8 cellular contexts compared by ENCODE assay signal in genomic region chr1:205318231-205318991, GRCh38. TPM values are rescaled to one million over a fixed set of nuclear protein-coding genes. Genes with fewer than 3 reads are reported as not detected.
DNase-seq lines count a peak whose midpoint lies in the region; ATAC-seq and TF ChIP-seq lines count a peak whose summit lies in the region.

No MANE protein-coding gene starts in this region.

- ATAC-seq in effector memory CD8-positive, alpha-beta T cell (replicated peaks): no peak
- ATAC-seq in GM19395 (IDR thresholded peaks at IDR 0.05; ENCODE audit: unreplicated experiment) (no peak), GM21723 (IDR thresholded peaks at IDR 0.05; ENCODE audit: unreplicated experiment) (no peak)

- H3K9ac ChIP-seq in parathyroid adenoma: no peak overlapping the region

- H3K79me2 ChIP-seq in parathyroid adenoma: peaks cover 2% of the 10 kb centered on the region

- H3K27me3 Mint-ChIP-seq in effector memory CD8-positive, alpha-beta T cell: no peaks in the 10 kb centered on the region

- H3K9me3 Mint-ChIP-seq in effector memory CD8-positive, alpha-beta T cell: no peaks in the 10 kb centered on the region

- H3K4me3 Mint-ChIP-seq in effector memory CD8-positive, alpha-beta T cell: peak overlapping the region; percentile 98 to 99

- H3K27ac ChIP-seq in parathyroid adenoma: peak overlapping the region; percentile 11

- H3K36me3 ChIP-seq in H7 (replicated peaks; ENCODE audit: control insufficient read depth, insufficient read depth, low read length) (no peaks in the 10 kb centered on the region; the same call in 1 of the 2 replicates), parathyroid adenoma (ENCODE audit: control insufficient read depth, insufficient read depth, low read length) (no peaks in the 10 kb centered on the region)

- peak overlapping the region; percentile 38 to 60 for H3K27ac Mint-ChIP-seq in effector memory CD8-positive, alpha-beta T cell

- no peak overlapping the region for H3K4me3 ChIP-seq in H7 (ENCODE audit: insufficient read depth, low read depth, low read length)
- no peak overlapping the region for H3K4me3 ChIP-seq in parathyroid adenoma (ENCODE audit: low read depth, low read length)

- H3K27me3 ChIP-seq in H7 (ENCODE audit: control insufficient read depth, insufficient read depth, low read length): peaks cover 6% of the 10 kb centered on the region; the same call in 1 of the 2 replicates
- no peaks in the 10 kb centered on the region for H3K27me3 ChIP-seq in parathyroid adenoma (ENCODE audit: control insufficient read depth, insufficient read depth, low read length)

- peaks cover 20% of the 10 kb centered on the region for H3K4me1 ChIP-seq in parathyroid adenoma

- DNase-seq in H7 (peak; percentile 73), NCI-H526 treated with DMSO at 0.1 percent for 48 hours (lab: John Stamatoyannopoulos, UW) (peak; percentile 69), AML-193 (lab: John Stamatoyannopoulos, UW) (no peak)
- DNase-seq in effector memory CD8-positive, alpha-beta T cell: no peak
- no peak for DNase-seq in stimulated activated naive CD4-positive, alpha-beta T cell (lab: John Stamatoyannopoulos, UW)

- peaks cover 26% of the 10 kb centered on the region for H3K36me3 Mint-ChIP-seq in effector memory CD8-positive, alpha-beta T cell (ENCODE audit: insufficient read depth)

- no peak for TF ChIP-seq CTCF in parathyroid adenoma (IDR thresholded peaks at IDR 0.05)

- peak overlapping the region; percentile 4 for H3K4me2 ChIP-seq in parathyroid adenoma (ENCODE audit: low read length)

- H3K4me1 Mint-ChIP-seq in effector memory CD8-positive, alpha-beta T cell (ENCODE audit: low read depth in 2 of 2): peaks cover 74 to 77% of the 10 kb centered on the region in 2 donors

- no peaks in the 10 kb centered on the region for H3K9me3 ChIP-seq in parathyroid adenoma (ENCODE audit: control insufficient read depth, low read length)

- H2AFZ ChIP-seq in parathyroid adenoma: no peak overlapping the region

RNA-seq across cellular contexts. Expression of gene NUAK2, which starts 3.1 kb away (rescaled TPM):
- 9.2 and 9.8 TPM in 2 replicates for total RNA-seq in H7 (2014; rRNA removed; shearing (Covaris generic))

RNA-seq across cellular contexts. Expression of gene KLHDC8A, which starts 38.3 kb away (rescaled TPM):
- total RNA-seq in H7 (2014; rRNA removed; shearing (Covaris generic)): 2.3 and 5.0 TPM in 2 replicates

Comparison
In these comparisons a context has a peak if more than half of its experiments do, and no peak if none do; other contexts are left out.
1. DNase-seq: peak in H7 (single experiment) and NCI-H526 treated with DMSO at 0.1 percent for 48 hours (single experiment); none in effector memory CD8-positive, alpha-beta T cell (0 of 3), AML-193 (0 of 2) and stimulated activated naive CD4-positive, alpha-beta T cell (0 of 6).